24 cellular contexts compared by ENCODE assay signal in genomic region chr13:113239357-113239756, GRCh38. TPM values are rescaled to one million over a fixed set of nuclear protein-coding genes. Genes with fewer than 3 reads are reported as not detected.
A peak's percentile ranks its signal among the peaks of the same experiment; 100 is the strongest.
DNase-seq lines count a peak whose midpoint lies in the region; ATAC-seq, FAIRE-seq and TF ChIP-seq lines count a peak whose summit lies in the region.
"Had no signal": no experiment of that assay in that cellular context is flagged by ENCODE, and none has a peak within 500 bp of the region (broad histone marks: within the 10 kb centered on the region; RNA-seq: fewer than 3 reads in every experiment).

No MANE protein-coding gene starts in this region.

- H2BK12ac ChIP-seq in neuronal stem cell (ENCODE audit: low read length) = no peak overlapping the region

- no peak overlapping the region for H4K8ac ChIP-seq in neuronal stem cell (ENCODE audit: low read depth, low read length)

- no CpG with 5 or more reads among the region's 15 CpGs for WGBS in neuronal stem cell (ENCODE audit: extremely low coverage in 2 of 2, insufficient read length in 2 of 2, insufficient replicate concordance in 1 of 2), 2 donors
- 100% methylated on average over 6 of the region's 15 CpGs for WGBS in HepG2 (ENCODE audit: low lambda C conversion rate)

- no peaks in the 10 kb centered on the region for H4K20me1 ChIP-seq in HepG2 (ENCODE audit: insufficient read depth, low read length)

- H3K23ac ChIP-seq in neuronal stem cell (ENCODE audit: low read depth, low read length, poor library complexity) = peak overlapping the region; percentile 69

- H3K18ac ChIP-seq in neuronal stem cell (ENCODE audit: low read length) = no peak overlapping the region

- TF ChIP-seq CTCF in HepG2 (CRISPR knock-in tag; IDR thresholded peaks at IDR 0.05) = no peak

- H3K4me1 ChIP-seq in neuronal stem cell (ENCODE audit: control insufficient read depth in 2 of 2, insufficient read depth in 1 of 2, low read depth in 1 of 2, low read length in 2 of 2) = no peaks in the 10 kb centered on the region
- H3K4me1 ChIP-seq in HepG2 (ENCODE audit: insufficient read depth, low read length) = no peaks in the 10 kb centered on the region
- H3K4me1 ChIP-seq: A549; BLaER1 treated with 17β-estradiol and CSF1 and Interleukin-3, amounts not matched to agents 10 nM and 100 nM had no signal

- POLR2A ChIA-PET in HepG2 (lab: Yijun Ruan, JAX) = no interaction called here

- H3K36me3 ChIP-seq in neuronal stem cell (replicated peaks in 1 of 2; ENCODE audit: control insufficient read depth in 2 of 2, insufficient read depth in 2 of 2, low read length in 2 of 2) = peaks cover 20 to 96% of the 10 kb centered on the region in 2 donors
- peaks cover 21 to 82% of the 10 kb centered on the region in 2 experiments for H3K36me3 ChIP-seq in HepG2 (replicated peaks in 1 of 2; ENCODE audit: control insufficient read depth in 1 of 2, insufficient read depth in 2 of 2, low read length in 2 of 2)

- intact Hi-C loops in HepG2 (cut with micrococcal nuclease; ENCODE audit: unreplicated experiment) = no loop called here

- CTCF ChIA-PET in HepG2 (lab: Yijun Ruan, JAX; ENCODE audit: low intra/inter-chr PET ratio, low total read pairs) = no interaction called here

- H3K4ac ChIP-seq in neuronal stem cell (ENCODE audit: low read length) = no peak overlapping the region

- H3K14ac ChIP-seq in neuronal stem cell (ENCODE audit: low read length) = no peak overlapping the region

- TF ChIP-seq EP300 in HepG2 (IDR thresholded peaks at IDR 0.05; ENCODE audit: low read depth in 2 of 2, low read length in 2 of 2) (no peak), HepG2 (CRISPR knock-in tag; IDR thresholded peaks at IDR 0.05; ENCODE audit: borderline replicate concordance) (no peak)

- FAIRE-seq in GM12892 (lab: Jason Lieb, UNC) = peak; percentile 58
- no peak for FAIRE-seq in HepG2 (lab: Jason Lieb, UNC)
- FAIRE-seq: A549, GM12878, GM19239 had no signal

- no peak overlapping the region for H3K4me3 Mint-ChIP-seq in stimulated activated effector memory CD8-positive, alpha-beta T cell treated with anti-CD3 and anti-CD28 coated beads, Interleukin-12 subunit alpha, Interleukin-12 subunit beta, amount 100 ng/mL, for 72 hours
- H3K4me3 Mint-ChIP-seq: B cell; CD4-positive, alpha-beta memory T cell; CD4-positive, CD25-positive, alpha-beta regulatory T cell; CD8-positive, alpha-beta memory T cell had no signal

- in situ Hi-C loops in HepG2 (cut with HindIII; ENCODE audit: extremely low pct_ligation_motif_present, low pct_unique_long_range_greater_than_20kb) = no loop called here

- TF ChIP-seq POLR2A in GM12892 (IDR thresholded peaks at IDR 0.05; ENCODE audit: low read depth, low read length) (no peak), HepG2 (IDR thresholded peaks at IDR 0.05; ENCODE audit: insufficient read depth in 1 of 2, low read depth in 2 of 2, low read length in 2 of 2) (no peak)

- H2BK5ac ChIP-seq in neuronal stem cell (ENCODE audit: low read length) = no peak overlapping the region

- H3K27ac ChIP-seq in neuronal stem cell (replicated peaks; ENCODE audit: low read length) = no peak overlapping the region
- H3K27ac ChIP-seq in HepG2 (ENCODE audit: extremely low read length, insufficient read depth, low read length) = no peak overlapping the region
- H3K27ac ChIP-seq: 22Rv1; A549; BLaER1 treated with 17β-estradiol and CSF1 and Interleukin-3, amounts not matched to agents 10 nM and 100 nM; C4-2B had no signal

- no peak for TF ChIP-seq RAD21 in HepG2 (CRISPR knock-in tag; IDR thresholded peaks at IDR 0.05)

- peaks cover 2% of the 10 kb centered on the region for H3K79me1 ChIP-seq in neuronal stem cell (ENCODE audit: low read depth, low read length)

- H3K9me3 Mint-ChIP-seq in stimulated activated effector memory CD8-positive, alpha-beta T cell treated with anti-CD3 and anti-CD28 coated beads, Interleukin-12 subunit alpha, Interleukin-12 subunit beta, amount 100 ng/mL, for 72 hours = no peaks in the 10 kb centered on the region
- H3K9me3 Mint-ChIP-seq: CD4-positive, alpha-beta memory T cell; CD4-positive, CD25-positive, alpha-beta regulatory T cell; CD8-positive, alpha-beta memory T cell had no signal

- H3K9ac ChIP-seq in neuronal stem cell (ENCODE audit: low read depth, low read length, poor library complexity) (peak overlapping the region; percentile 66), HepG2 (ENCODE audit: insufficient read depth, low read depth, low read length) (no peak overlapping the region)
- H3K9ac ChIP-seq: BLaER1 treated with 17β-estradiol and CSF1 and Interleukin-3, amounts not matched to agents 10 nM and 100 nM had no signal

- H3K4me3 ChIP-seq in neuronal stem cell (ENCODE audit: low read length in 2 of 2) = peak overlapping the region in 1 of 2 donors; percentile 20
- H3K4me3 ChIP-seq in HepG2 (replicated peaks in 1 of 3; ENCODE audit: insufficient read depth in 1 of 3, low read depth in 2 of 3, low read length in 3 of 3) = no peak overlapping the region
- H3K4me3 ChIP-seq: A549; BLaER1 treated with 17β-estradiol and CSF1 and Interleukin-3, amounts not matched to agents 10 nM and 100 nM; GM12878 had no signal

- no peaks in the 10 kb centered on the region for H3K4me1 Mint-ChIP-seq in stimulated activated effector memory CD8-positive, alpha-beta T cell treated with anti-CD3 and anti-CD28 coated beads, Interleukin-12 subunit alpha, Interleukin-12 subunit beta, amount 100 ng/mL, for 72 hours
- H3K4me1 Mint-ChIP-seq: B cell; CD4-positive, alpha-beta memory T cell had no signal

- H2BK120ac ChIP-seq in neuronal stem cell (ENCODE audit: low read depth, low read length) = no peak overlapping the region

- H4K91ac ChIP-seq in neuronal stem cell (ENCODE audit: low read depth, low read length, poor library complexity) = no peak overlapping the region

- no peak for ATAC-seq in stimulated activated effector memory CD8-positive, alpha-beta T cell treated with anti-CD3 and anti-CD28 coated beads, Interleukin-12 subunit alpha, Interleukin-12 subunit beta, amount 100 ng/mL, for 72 hours
- no peak for ATAC-seq in HepG2
- ATAC-seq: A549, GM12878 had no signal

- no TSS peak for BruUV-seq in HepG2 (replicated peaks; lab: Mats Ljungman, UMichigan)

- H3K4me2 ChIP-seq in neuronal stem cell (ENCODE audit: insufficient read depth, low read length, poor library complexity, severe bottlenecking) = no peak overlapping the region
- H3K4me2 ChIP-seq in HepG2 (ENCODE audit: low read depth, low read length) = no peak overlapping the region
- H3K4me2 ChIP-seq: A549; BLaER1 treated with 17β-estradiol and CSF1 and Interleukin-3, amounts not matched to agents 10 nM and 100 nM had no signal

- H3K9me3 ChIP-seq in neuronal stem cell (replicated peaks in 1 of 2; ENCODE audit: control insufficient read depth in 2 of 2, insufficient read depth in 1 of 2, low read depth in 1 of 2, low read length in 2 of 2) (peaks cover 0 to 2% of the 10 kb centered on the region in 2 donors), HepG2 (ENCODE audit: low read length) (no peaks in the 10 kb centered on the region)
- H3K9me3 ChIP-seq: A549; BLaER1 treated with 17β-estradiol and CSF1 and Interleukin-3, amounts not matched to agents 10 nM and 100 nM had no signal

- H3K36me3 Mint-ChIP-seq in stimulated activated effector memory CD8-positive, alpha-beta T cell treated with anti-CD3 and anti-CD28 coated beads, Interleukin-12 subunit alpha, Interleukin-12 subunit beta, amount 100 ng/mL, for 72 hours = peaks cover 98% of the 10 kb centered on the region

- H2BK15ac ChIP-seq in neuronal stem cell (ENCODE audit: low read length) = no peak overlapping the region

- H3K79me2 ChIP-seq in HepG2 (ENCODE audit: insufficient read depth, low read length) = no peaks in the 10 kb centered on the region

- H2AFZ ChIP-seq in neuronal stem cell (ENCODE audit: low read length) = no peak overlapping the region
- no peak overlapping the region for H2AFZ ChIP-seq in HepG2 (ENCODE audit: low read length)

- H2AK5ac ChIP-seq in neuronal stem cell (ENCODE audit: low read depth, low read length) = no peak overlapping the region

- H3K27ac Mint-ChIP-seq in stimulated activated effector memory CD8-positive, alpha-beta T cell treated with anti-CD3 and anti-CD28 coated beads, Interleukin-12 subunit alpha, Interleukin-12 subunit beta, amount 100 ng/mL, for 72 hours = peak overlapping the region; percentile 64
- H3K27ac Mint-ChIP-seq: B cell; CD4-positive, alpha-beta memory T cell; CD4-positive, CD25-positive, alpha-beta regulatory T cell had no signal

- H3K27me3 ChIP-seq in neuronal stem cell (ENCODE audit: control insufficient read depth in 3 of 3, insufficient read depth in 3 of 3, low read depth in 1 of 3, low read length in 3 of 3) (no peaks in the 10 kb centered on the region), HepG2 (ENCODE audit: control insufficient read depth in 1 of 2, insufficient read depth in 2 of 2, low read length in 2 of 2) (no peaks in the 10 kb centered on the region)
- H3K27me3 ChIP-seq: BLaER1 treated with 17β-estradiol and CSF1 and Interleukin-3, amounts not matched to agents 10 nM and 100 nM had no signal

- DNase-seq in GM12892 (ENCODE audit: insufficient read length) = no peak
- no peak for DNase-seq in neuronal stem cell (ENCODE audit: low spot score)
- DNase-seq in stimulated activated effector memory CD8-positive, alpha-beta T cell treated with anti-CD3 and anti-CD28 coated beads, Interleukin-12 subunit alpha, Interleukin-12 subunit beta, amount 100 ng/mL, for 72 hours (ENCODE audit: low spot score in 2 of 2) = no peak
- no peak for DNase-seq in HepG2 (ENCODE audit: low spot score)
- no peak for DNase-seq in CD1c-positive myeloid dendritic cell (ENCODE audit: extremely low spot score)
- DNase-seq: AML-193; CD4-positive, alpha-beta memory T cell; CD4-positive, CD25-positive, alpha-beta regulatory T cell; CD8-positive, alpha-beta memory T cell; COR-L47; DMS 273 treated with DMSO at 0.1 percent for 48 hours; DMS153; DMS53; DMS79; DND-41; EL; GDM1 had no signal

RNA-seq across cellular contexts. Expression of gene CUL4A, which starts 29.9 kb away (rescaled TPM):
- 41.4 TPM for polyA plus RNA-seq in GM12892 (2012; ENCODE audit: missing spikeins)
- 40.2 TPM for polyA plus RNA-seq in neuronal stem cell (2013, experiment 1 of 2)
- polyA plus RNA-seq in neuronal stem cell (2013, experiment 2 of 2) = 39.4 TPM
- total RNA-seq in HepG2 (2016; rRNA removed; fragmentation: Illumina TruSeq; extraction: Trizol) = 75.3 and 95.5 TPM in 2 replicates
- 28.8 and 32.0 TPM in 2 replicates for total RNA-seq in HepG2 (2016; cell fraction: cytosol; rRNA removed; fragmentation: Illumina TruSeq; extraction: Trizol; ENCODE audit: low read depth)
- total RNA-seq in HepG2 (2016; cell fraction: insoluble cytoplasmic fraction; rRNA removed; fragmentation: Illumina TruSeq; extraction: Trizol) = 69.1 and 83.4 TPM in 2 replicates
- 51.1 and 52.1 TPM in 2 replicates for total RNA-seq in HepG2 (2016; cell fraction: membrane; rRNA removed; fragmentation: Illumina TruSeq; extraction: Trizol)
- 55.3 and 56.2 TPM in 2 replicates for total RNA-seq in HepG2 (2016; cell fraction: nucleus; rRNA removed; fragmentation: Illumina TruSeq; extraction: Trizol)
- polyA plus RNA-seq in HepG2 (2011; rRNA removed) = 51.2 and 60.8 TPM in 2 replicates
- 42.4 and 43.4 TPM in 2 replicates for polyA plus RNA-seq in HepG2 (2011; cell fraction: cytosol; rRNA removed)
- 121 and 126 TPM in 2 replicates for polyA plus RNA-seq in HepG2 (2011; cell fraction: nucleus; rRNA removed)
- 72.5 and 74.5 TPM in 2 replicates for polyA plus RNA-seq in HepG2 (2012)
- polyA plus RNA-seq in HepG2 (2016; cell fraction: cytosol; fragmentation: Illumina TruSeq; extraction: Trizol; ENCODE audit: low read depth) = 28.6 and 31.9 TPM in 2 replicates
- polyA plus RNA-seq in HepG2 (2016; cell fraction: insoluble cytoplasmic fraction; fragmentation: Illumina TruSeq; extraction: Trizol; ENCODE audit: low read depth) = 70.4 and 80.3 TPM in 2 replicates
- 28.8 and 29.9 TPM in 2 replicates for polyA plus RNA-seq in HepG2 (2016; cell fraction: membrane; fragmentation: Illumina TruSeq; extraction: Trizol; ENCODE audit: low read depth)
- 99.2 and 101 TPM in 2 replicates for polyA plus RNA-seq in HepG2 (2016; cell fraction: nucleus; fragmentation: Illumina TruSeq; extraction: Trizol; ENCODE audit: insufficient read depth, low read depth)
- polyA minus RNA-seq in HepG2 (2011; rRNA and poly(A)+ RNA removed; ENCODE audit: low replicate concordance) = 93.3 and 188 TPM in 2 replicates
- polyA minus RNA-seq in HepG2 (2011; cell fraction: cytosol; rRNA and poly(A)+ RNA removed) = 29.4 and 37.2 TPM in 2 replicates
- polyA minus RNA-seq in HepG2 (2011; cell fraction: nucleus; rRNA and poly(A)+ RNA removed) = 74.4 and 75.7 TPM in 2 replicates

RNA-seq across cellular contexts. Expression of gene PCID2, which starts 30.9 kb away (rescaled TPM):
- 50.8 TPM for polyA plus RNA-seq in GM12892 (2012; ENCODE audit: missing spikeins)
- polyA plus RNA-seq in neuronal stem cell (2013, experiment 1 of 2) = 58.8 TPM
- 60.1 TPM for polyA plus RNA-seq in neuronal stem cell (2013, experiment 2 of 2)
- total RNA-seq in HepG2 (2016; rRNA removed; fragmentation: Illumina TruSeq; extraction: Trizol) = 65.0 and 76.4 TPM in 2 replicates
- 16.3 and 17.9 TPM in 2 replicates for total RNA-seq in HepG2 (2016; cell fraction: cytosol; rRNA removed; fragmentation: Illumina TruSeq; extraction: Trizol; ENCODE audit: low read depth)
- total RNA-seq in HepG2 (2016; cell fraction: insoluble cytoplasmic fraction; rRNA removed; fragmentation: Illumina TruSeq; extraction: Trizol) = 67.6 and 78.5 TPM in 2 replicates
- 25.4 and 26.5 TPM in 2 replicates for total RNA-seq in HepG2 (2016; cell fraction: membrane; rRNA removed; fragmentation: Illumina TruSeq; extraction: Trizol)
- total RNA-seq in HepG2 (2016; cell fraction: nucleus; rRNA removed; fragmentation: Illumina TruSeq; extraction: Trizol) = 58.5 and 66.9 TPM in 2 replicates
- 104 and 111 TPM in 2 replicates for polyA plus RNA-seq in HepG2 (2011; rRNA removed)
- polyA plus RNA-seq in HepG2 (2011; cell fraction: cytosol; rRNA removed) = 47.7 and 57.2 TPM in 2 replicates
- 185 and 190 TPM in 2 replicates for polyA plus RNA-seq in HepG2 (2011; cell fraction: nucleus; rRNA removed)
- polyA plus RNA-seq in HepG2 (2012) = 56.8 and 63.4 TPM in 2 replicates
- 9.0 and 9.1 TPM in 2 replicates for polyA plus RNA-seq in HepG2 (2016; cell fraction: cytosol; fragmentation: Illumina TruSeq; extraction: Trizol; ENCODE audit: low read depth)
- 68.7 and 72.7 TPM in 2 replicates for polyA plus RNA-seq in HepG2 (2016; cell fraction: insoluble cytoplasmic fraction; fragmentation: Illumina TruSeq; extraction: Trizol; ENCODE audit: low read depth)
- polyA plus RNA-seq in HepG2 (2016; cell fraction: membrane; fragmentation: Illumina TruSeq; extraction: Trizol; ENCODE audit: low read depth) = 14.2 and 15.6 TPM in 2 replicates
- polyA plus RNA-seq in HepG2 (2016; cell fraction: nucleus; fragmentation: Illumina TruSeq; extraction: Trizol; ENCODE audit: insufficient read depth, low read depth) = 89.2 and 96.9 TPM in 2 replicates
- polyA minus RNA-seq in HepG2 (2011; rRNA and poly(A)+ RNA removed; ENCODE audit: low replicate concordance) = 52.5 and 174 TPM in 2 replicates
- polyA minus RNA-seq in HepG2 (2011; cell fraction: cytosol; rRNA and poly(A)+ RNA removed) = 23.5 and 34.0 TPM in 2 replicates
- polyA minus RNA-seq in HepG2 (2011; cell fraction: nucleus; rRNA and poly(A)+ RNA removed) = 161 and 207 TPM in 2 replicates

RNA-seq across cellular contexts. Expression of gene LAMP1, which starts 57.7 kb away (rescaled TPM):
- 32.8 TPM for polyA plus RNA-seq in GM12892 (2012; ENCODE audit: missing spikeins)
- 43.5 TPM for polyA plus RNA-seq in neuronal stem cell (2013, experiment 1 of 2)
- polyA plus RNA-seq in neuronal stem cell (2013, experiment 2 of 2) = 44.0 TPM
- 33.2 and 112 TPM in 2 replicates for total RNA-seq in HepG2 (2016; rRNA removed; fragmentation: Illumina TruSeq; extraction: Trizol)
- total RNA-seq in HepG2 (2016; cell fraction: cytosol; rRNA removed; fragmentation: Illumina TruSeq; extraction: Trizol; ENCODE audit: low read depth) = 10.9 and 12.4 TPM in 2 replicates
- 28.0 and 117 TPM in 2 replicates for total RNA-seq in HepG2 (2016; cell fraction: insoluble cytoplasmic fraction; rRNA removed; fragmentation: Illumina TruSeq; extraction: Trizol)
- total RNA-seq in HepG2 (2016; cell fraction: membrane; rRNA removed; fragmentation: Illumina TruSeq; extraction: Trizol) = 16.4 and 16.7 TPM in 2 replicates
- total RNA-seq in HepG2 (2016; cell fraction: nucleus; rRNA removed; fragmentation: Illumina TruSeq; extraction: Trizol) = 71.7 and 83.9 TPM in 2 replicates
- 103 TPM in 2 replicates for polyA plus RNA-seq in HepG2 (2011; rRNA removed)
- polyA plus RNA-seq in HepG2 (2011; cell fraction: cytosol; rRNA removed) = 54.8 and 61.5 TPM in 2 replicates
- polyA plus RNA-seq in HepG2 (2011; cell fraction: nucleus; rRNA removed) = 64.5 and 68.1 TPM in 2 replicates
- polyA plus RNA-seq in HepG2 (2012) = 94.8 and 95.4 TPM in 2 replicates
- 8.2 and 8.9 TPM in 2 replicates for polyA plus RNA-seq in HepG2 (2016; cell fraction: cytosol; fragmentation: Illumina TruSeq; extraction: Trizol; ENCODE audit: low read depth)
- 42.2 and 53.5 TPM in 2 replicates for polyA plus RNA-seq in HepG2 (2016; cell fraction: insoluble cytoplasmic fraction; fragmentation: Illumina TruSeq; extraction: Trizol; ENCODE audit: low read depth)
- polyA plus RNA-seq in HepG2 (2016; cell fraction: membrane; fragmentation: Illumina TruSeq; extraction: Trizol; ENCODE audit: low read depth) = 14.6 and 17.0 TPM in 2 replicates
- 165 and 182 TPM in 2 replicates for polyA plus RNA-seq in HepG2 (2016; cell fraction: nucleus; fragmentation: Illumina TruSeq; extraction: Trizol; ENCODE audit: insufficient read depth, low read depth)
- polyA minus RNA-seq in HepG2 (2011; rRNA and poly(A)+ RNA removed; ENCODE audit: low replicate concordance) = 78.2 and 92.0 TPM in 2 replicates
- polyA minus RNA-seq in HepG2 (2011; cell fraction: cytosol; rRNA and poly(A)+ RNA removed) = 54.9 and 61.7 TPM in 2 replicates
- polyA minus RNA-seq in HepG2 (2011; cell fraction: nucleus; rRNA and poly(A)+ RNA removed) = 25.2 and 25.9 TPM in 2 replicates
